Comparison of ENCODE assay signal across 2 cellular contexts in genomic region chrX:115345654-115346014, GRCh38.
TF ChIP-seq lines count a peak whose summit lies in the region.

No MANE protein-coding gene starts in this region.

TF ChIP-seq in IMR-90, 13 proteins besides CTCF, POLR2A, EP300 and RAD21 (continued from another document):
- TF ChIP-seq FOS (IDR thresholded peaks at IDR 0.05; ENCODE audit: low read depth, low read length) (no peak), MAFK (IDR thresholded peaks at IDR 0.05; ENCODE audit: low read depth, low read length) (no peak), MAZ (IDR thresholded peaks at IDR 0.05; ENCODE audit: borderline replicate concordance, low read depth, low read length) (no peak), MXI1 (IDR thresholded peaks at IDR 0.05; ENCODE audit: borderline replicate concordance, low read depth, low read length) (no peak), RFX5 (IDR thresholded peaks at IDR 0.05; ENCODE audit: low read depth, low read length) (no peak)

TF ChIP-seq in GM23338, 12 proteins besides CTCF, POLR2A, EP300 and RAD21:
- no peak for TF ChIP-seq POLR2AphosphoS5 (IDR thresholded peaks at IDR 0.05; ENCODE audit: low read depth)
- TF ChIP-seq, protein P1, sequence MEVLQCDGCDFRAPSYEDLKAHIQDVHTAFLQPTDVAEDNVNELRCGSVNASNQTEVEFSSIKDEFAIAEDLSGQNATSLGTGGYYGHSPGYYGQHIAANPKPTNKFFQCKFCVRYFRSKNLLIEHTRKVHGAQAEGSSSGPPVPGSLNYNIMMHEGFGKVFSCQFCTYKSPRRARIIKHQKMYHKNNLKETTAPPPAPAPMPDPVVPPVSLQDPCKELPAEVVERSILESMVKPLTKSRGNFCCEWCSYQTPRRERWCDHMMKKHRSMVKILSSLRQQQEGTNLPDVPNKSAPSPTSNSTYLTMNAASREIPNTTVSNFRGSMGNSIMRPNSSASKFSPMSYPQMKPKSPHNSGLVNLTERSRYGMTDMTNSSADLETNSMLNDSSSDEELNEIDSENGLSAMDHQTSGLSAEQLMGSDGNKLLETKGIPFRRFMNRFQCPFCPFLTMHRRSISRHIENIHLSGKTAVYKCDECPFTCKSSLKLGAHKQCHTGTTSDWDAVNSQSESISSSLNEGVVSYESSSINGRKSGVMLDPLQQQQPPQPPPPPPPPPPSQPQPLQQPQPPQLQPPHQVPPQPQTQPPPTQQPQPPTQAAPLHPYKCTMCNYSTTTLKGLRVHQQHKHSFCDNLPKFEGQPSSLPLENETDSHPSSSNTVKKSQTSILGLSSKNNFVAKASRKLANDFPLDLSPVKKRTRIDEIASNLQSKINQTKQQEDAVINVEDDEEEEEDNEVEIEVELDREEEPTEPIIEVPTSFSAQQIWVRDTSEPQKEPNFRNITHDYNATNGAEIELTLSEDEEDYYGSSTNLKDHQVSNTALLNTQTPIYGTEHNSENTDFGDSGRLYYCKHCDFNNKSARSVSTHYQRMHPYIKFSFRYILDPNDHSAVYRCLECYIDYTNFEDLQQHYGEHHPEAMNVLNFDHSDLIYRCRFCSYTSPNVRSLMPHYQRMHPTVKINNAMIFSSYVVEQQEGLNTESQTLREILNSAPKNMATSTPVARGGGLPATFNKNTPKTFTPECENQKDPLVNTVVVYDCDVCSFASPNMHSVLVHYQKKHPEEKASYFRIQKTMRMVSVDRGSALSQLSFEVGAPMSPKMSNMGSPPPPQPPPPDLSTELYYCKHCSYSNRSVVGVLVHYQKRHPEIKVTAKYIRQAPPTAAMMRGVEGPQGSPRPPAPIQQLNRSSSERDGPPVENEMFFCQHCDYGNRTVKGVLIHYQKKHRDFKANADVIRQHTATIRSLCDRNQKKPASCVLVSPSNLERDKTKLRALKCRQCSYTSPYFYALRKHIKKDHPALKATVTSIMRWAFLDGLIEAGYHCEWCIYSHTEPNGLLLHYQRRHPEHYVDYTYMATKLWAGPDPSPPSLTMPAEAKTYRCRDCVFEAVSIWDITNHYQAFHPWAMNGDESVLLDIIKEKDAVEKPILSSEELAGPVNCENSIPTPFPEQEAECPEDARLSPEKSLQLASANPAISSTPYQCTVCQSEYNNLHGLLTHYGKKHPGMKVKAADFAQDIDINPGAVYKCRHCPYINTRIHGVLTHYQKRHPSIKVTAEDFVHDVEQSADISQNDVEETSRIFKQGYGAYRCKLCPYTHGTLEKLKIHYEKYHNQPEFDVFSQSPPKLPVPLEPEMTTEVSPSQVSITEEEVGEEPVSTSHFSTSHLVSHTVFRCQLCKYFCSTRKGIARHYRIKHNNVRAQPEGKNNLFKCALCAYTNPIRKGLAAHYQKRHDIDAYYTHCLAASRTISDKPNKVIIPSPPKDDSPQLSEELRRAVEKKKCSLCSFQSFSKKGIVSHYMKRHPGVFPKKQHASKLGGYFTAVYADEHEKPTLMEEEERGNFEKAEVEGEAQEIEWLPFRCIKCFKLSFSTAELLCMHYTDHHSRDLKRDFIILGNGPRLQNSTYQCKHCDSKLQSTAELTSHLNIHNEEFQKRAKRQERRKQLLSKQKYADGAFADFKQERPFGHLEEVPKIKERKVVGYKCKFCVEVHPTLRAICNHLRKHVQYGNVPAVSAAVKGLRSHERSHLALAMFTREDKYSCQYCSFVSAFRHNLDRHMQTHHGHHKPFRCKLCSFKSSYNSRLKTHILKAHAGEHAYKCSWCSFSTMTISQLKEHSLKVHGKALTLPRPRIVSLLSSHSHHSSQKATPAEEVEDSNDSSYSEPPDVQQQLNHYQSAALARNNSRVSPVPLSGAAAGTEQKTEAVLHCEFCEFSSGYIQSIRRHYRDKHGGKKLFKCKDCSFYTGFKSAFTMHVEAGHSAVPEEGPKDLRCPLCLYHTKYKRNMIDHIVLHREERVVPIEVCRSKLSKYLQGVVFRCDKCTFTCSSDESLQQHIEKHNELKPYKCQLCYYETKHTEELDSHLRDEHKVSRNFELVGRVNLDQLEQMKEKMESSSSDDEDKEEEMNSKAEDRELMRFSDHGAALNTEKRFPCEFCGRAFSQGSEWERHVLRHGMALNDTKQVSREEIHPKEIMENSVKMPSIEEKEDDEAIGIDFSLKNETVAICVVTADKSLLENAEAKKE (CRISPR knock-in tag; IDR thresholded peaks at IDR 0.05) = no peak
- TF ChIP-seq, protein P2, sequence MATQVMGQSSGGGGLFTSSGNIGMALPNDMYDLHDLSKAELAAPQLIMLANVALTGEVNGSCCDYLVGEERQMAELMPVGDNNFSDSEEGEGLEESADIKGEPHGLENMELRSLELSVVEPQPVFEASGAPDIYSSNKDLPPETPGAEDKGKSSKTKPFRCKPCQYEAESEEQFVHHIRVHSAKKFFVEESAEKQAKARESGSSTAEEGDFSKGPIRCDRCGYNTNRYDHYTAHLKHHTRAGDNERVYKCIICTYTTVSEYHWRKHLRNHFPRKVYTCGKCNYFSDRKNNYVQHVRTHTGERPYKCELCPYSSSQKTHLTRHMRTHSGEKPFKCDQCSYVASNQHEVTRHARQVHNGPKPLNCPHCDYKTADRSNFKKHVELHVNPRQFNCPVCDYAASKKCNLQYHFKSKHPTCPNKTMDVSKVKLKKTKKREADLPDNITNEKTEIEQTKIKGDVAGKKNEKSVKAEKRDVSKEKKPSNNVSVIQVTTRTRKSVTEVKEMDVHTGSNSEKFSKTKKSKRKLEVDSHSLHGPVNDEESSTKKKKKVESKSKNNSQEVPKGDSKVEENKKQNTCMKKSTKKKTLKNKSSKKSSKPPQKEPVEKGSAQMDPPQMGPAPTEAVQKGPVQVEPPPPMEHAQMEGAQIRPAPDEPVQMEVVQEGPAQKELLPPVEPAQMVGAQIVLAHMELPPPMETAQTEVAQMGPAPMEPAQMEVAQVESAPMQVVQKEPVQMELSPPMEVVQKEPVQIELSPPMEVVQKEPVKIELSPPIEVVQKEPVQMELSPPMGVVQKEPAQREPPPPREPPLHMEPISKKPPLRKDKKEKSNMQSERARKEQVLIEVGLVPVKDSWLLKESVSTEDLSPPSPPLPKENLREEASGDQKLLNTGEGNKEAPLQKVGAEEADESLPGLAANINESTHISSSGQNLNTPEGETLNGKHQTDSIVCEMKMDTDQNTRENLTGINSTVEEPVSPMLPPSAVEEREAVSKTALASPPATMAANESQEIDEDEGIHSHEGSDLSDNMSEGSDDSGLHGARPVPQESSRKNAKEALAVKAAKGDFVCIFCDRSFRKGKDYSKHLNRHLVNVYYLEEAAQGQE (IDR thresholded peaks at IDR 0.05; ENCODE audit: unreplicated experiment) = no peak
- no peak for TF ChIP-seq EZH2 (IDR thresholded peaks at IDR 0.05; ENCODE audit: low read depth, unreplicated experiment)
- TF ChIP-seq ZNF114 (CRISPR knock-in tag; IDR thresholded peaks at IDR 0.05) = no peak
- TF ChIP-seq CREB1 (CRISPR knock-in tag; IDR thresholded peaks at IDR 0.05; ENCODE audit: low read depth) = no peak
- no peak for TF ChIP-seq ZNF331 (CRISPR knock-in tag; IDR thresholded peaks at IDR 0.05; ENCODE audit: low read depth)
- no peak for TF ChIP-seq STAT1 (IDR thresholded peaks at IDR 0.05; ENCODE audit: unreplicated experiment)
- TF ChIP-seq EZH2phosphoT487 (IDR thresholded peaks at IDR 0.05; ENCODE audit: unreplicated experiment) = no peak
- no peak for TF ChIP-seq NANOG (IDR thresholded peaks at IDR 0.05; ENCODE audit: borderline replicate concordance)
- TF ChIP-seq, protein P3, sequence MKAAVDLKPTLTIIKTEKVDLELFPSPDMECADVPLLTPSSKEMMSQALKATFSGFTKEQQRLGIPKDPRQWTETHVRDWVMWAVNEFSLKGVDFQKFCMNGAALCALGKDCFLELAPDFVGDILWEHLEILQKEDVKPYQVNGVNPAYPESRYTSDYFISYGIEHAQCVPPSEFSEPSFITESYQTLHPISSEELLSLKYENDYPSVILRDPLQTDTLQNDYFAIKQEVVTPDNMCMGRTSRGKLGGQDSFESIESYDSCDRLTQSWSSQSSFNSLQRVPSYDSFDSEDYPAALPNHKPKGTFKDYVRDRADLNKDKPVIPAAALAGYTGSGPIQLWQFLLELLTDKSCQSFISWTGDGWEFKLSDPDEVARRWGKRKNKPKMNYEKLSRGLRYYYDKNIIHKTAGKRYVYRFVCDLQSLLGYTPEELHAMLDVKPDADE (IDR thresholded peaks at IDR 0.05) = no peak
- no peak for TF ChIP-seq JUNB (IDR thresholded peaks at IDR 0.05; ENCODE audit: unreplicated experiment)
